ENCODE assay signal across 2 cellular contexts in the genomic region with DNA sequence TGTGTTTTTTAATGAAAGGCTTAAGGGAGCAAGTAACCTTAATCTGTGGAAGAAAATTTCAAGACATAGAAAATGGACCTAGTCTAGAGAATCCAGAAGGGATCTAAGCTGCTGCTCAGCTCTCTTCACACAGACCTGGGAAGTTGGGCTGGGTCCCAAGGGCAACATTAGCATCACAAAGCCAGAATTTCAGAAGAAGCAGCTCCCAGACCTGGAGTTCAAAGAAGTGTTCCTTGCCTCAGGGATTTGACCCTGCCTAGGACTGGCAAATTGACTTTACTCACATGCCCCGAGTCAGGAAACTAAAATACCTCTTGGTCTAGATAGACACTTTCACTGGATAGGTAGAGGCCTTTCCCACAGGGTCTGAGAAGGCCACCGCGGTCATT. TPM values are rescaled to one million over a fixed set of nuclear protein-coding genes. Genes with fewer than 3 reads are reported as not detected.
"Had no signal": no experiment of that assay in that cellular context is flagged by ENCODE, and none has a peak within 500 bp of the region (broad histone marks: within the 10 kb centered on the region; RNA-seq: fewer than 3 reads in every experiment).

No MANE protein-coding gene starts in this region.

RNA-seq across cellular contexts. Expression of a gene that starts 14.9 kb away (rescaled TPM):
- total RNA-seq: G401, GM12878 had no signal
- polyA plus RNA-seq: GM12878 had no signal

RNA-seq across cellular contexts. Expression of a gene that starts 55.1 kb away (rescaled TPM):
- total RNA-seq: GM12878 had no signal
